2 cellular contexts compared by ENCODE assay signal in the genomic region with DNA sequence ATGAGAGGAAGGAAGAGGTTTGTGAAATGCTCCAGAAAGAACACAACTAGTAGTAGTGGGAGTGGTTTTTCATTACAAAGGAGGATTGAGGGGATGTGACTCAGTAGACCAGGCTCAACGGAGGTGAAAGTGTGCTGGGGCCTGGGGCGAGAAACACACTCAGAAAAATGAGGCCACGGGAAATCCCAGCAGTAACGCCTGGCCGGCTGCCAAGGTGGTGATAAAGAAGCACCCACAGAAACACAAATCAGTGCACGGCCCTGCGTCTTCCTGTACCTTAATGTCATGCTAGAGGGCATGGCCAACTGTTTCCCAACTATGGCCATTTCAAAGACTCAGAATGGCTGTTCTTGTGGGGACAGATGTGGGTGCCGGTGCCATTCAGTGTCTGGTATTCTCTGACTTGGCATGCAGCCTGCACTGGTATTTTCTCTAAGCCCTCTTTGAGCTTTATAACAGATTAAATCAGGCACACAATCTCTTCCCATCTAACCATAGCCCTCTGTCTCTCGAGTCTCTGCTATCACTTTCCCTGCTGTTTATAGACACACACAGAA.
TF ChIP-seq lines count a peak whose summit lies in the region.

No MANE protein-coding gene starts in this region.

TF ChIP-seq in IMR-90, 13 proteins besides CTCF, POLR2A, EP300 and RAD21 (continued from another document):
- TF ChIP-seq RCOR1 (IDR thresholded peaks at IDR 0.05; ENCODE audit: insufficient replicate concordance, low read length), result no peak
- no peak for TF ChIP-seq BHLHE40 (IDR thresholded peaks at IDR 0.05; ENCODE audit: low read depth, low read length)
- TF ChIP-seq USF2 (IDR thresholded peaks at IDR 0.05; ENCODE audit: low read depth, low read length), result no peak
- TF ChIP-seq RFX5 (IDR thresholded peaks at IDR 0.05; ENCODE audit: low read depth, low read length), result no peak
- TF ChIP-seq MAFK (IDR thresholded peaks at IDR 0.05; ENCODE audit: low read depth, low read length), result no peak
- TF ChIP-seq, protein P1, sequence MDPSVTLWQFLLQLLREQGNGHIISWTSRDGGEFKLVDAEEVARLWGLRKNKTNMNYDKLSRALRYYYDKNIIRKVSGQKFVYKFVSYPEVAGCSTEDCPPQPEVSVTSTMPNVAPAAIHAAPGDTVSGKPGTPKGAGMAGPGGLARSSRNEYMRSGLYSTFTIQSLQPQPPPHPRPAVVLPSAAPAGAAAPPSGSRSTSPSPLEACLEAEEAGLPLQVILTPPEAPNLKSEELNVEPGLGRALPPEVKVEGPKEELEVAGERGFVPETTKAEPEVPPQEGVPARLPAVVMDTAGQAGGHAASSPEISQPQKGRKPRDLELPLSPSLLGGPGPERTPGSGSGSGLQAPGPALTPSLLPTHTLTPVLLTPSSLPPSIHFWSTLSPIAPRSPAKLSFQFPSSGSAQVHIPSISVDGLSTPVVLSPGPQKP (IDR thresholded peaks at IDR 0.05; ENCODE audit: borderline replicate concordance, low read depth, low read length), result no peak
- TF ChIP-seq CHD1 (IDR thresholded peaks at IDR 0.05; ENCODE audit: low read depth, low read length), result no peak
- TF ChIP-seq NFE2L2 (IDR thresholded peaks at IDR 0.05; ENCODE audit: low read depth, low read length), result no peak
- TF ChIP-seq CEBPB (IDR thresholded peaks at IDR 0.05; ENCODE audit: low read depth, low read length), result no peak
- no peak for TF ChIP-seq MAZ (IDR thresholded peaks at IDR 0.05; ENCODE audit: borderline replicate concordance, low read depth, low read length)

TF ChIP-seq in WTC11, 78 proteins besides CTCF, POLR2A, EP300 and RAD21 (continued from another document):
- TF ChIP-seq E2F4 (CRISPR knock-in tag; IDR thresholded peaks at IDR 0.05; ENCODE audit: borderline replicate concordance, low read depth), result no peak
- TF ChIP-seq KAT7 (CRISPR knock-in tag; IDR thresholded peaks at IDR 0.05; ENCODE audit: borderline replicate concordance), result no peak
- TF ChIP-seq IRF1 (CRISPR knock-in tag; IDR thresholded peaks at IDR 0.05), result no peak
- no peak for TF ChIP-seq GTF2I (CRISPR knock-in tag; conservative IDR thresholded peaks at IDR 0.05)
